Comparison of ENCODE assay signal across 18 cellular contexts in genomic region chr1:53710584-53710983, GRCh38. TPM values are rescaled to one million over a fixed set of nuclear protein-coding genes. Genes with fewer than 3 reads are reported as not detected.
DNase-seq lines count a peak whose midpoint lies in the region; ATAC-seq, FAIRE-seq and TF ChIP-seq lines count a peak whose summit lies in the region.
"Had no signal": no experiment of that assay in that cellular context is flagged by ENCODE, and none has a peak within 500 bp of the region (broad histone marks: within the 10 kb centered on the region; RNA-seq: fewer than 3 reads in every experiment).

No MANE protein-coding gene starts in this region.

- no peak overlapping the region for H3K27ac ChIP-seq in mesendoderm (ENCODE audit: low read depth, low read length)
- H3K27ac ChIP-seq: BLaER1 had no signal

- H2BK120ac ChIP-seq in mesendoderm (ENCODE audit: low read depth, low read length) = no peak overlapping the region

- H3K4me3 Mint-ChIP-seq in osteocyte (ENCODE audit: unreplicated experiment) = no peak overlapping the region
- H3K4me3 Mint-ChIP-seq: CD14-positive monocyte; CD4-positive, alpha-beta memory T cell; GM23338 had no signal

- H3K27me3 ChIP-seq in mesendoderm (ENCODE audit: insufficient read depth, low read length, poor library complexity) = no peaks in the 10 kb centered on the region
- H3K27me3 ChIP-seq: BLaER1 had no signal

- intact Hi-C loops in lower leg skin (cut with DNase I; ENCODE audit: low total_unique reads) = no loop called here

- H3K27me3 Mint-ChIP-seq in osteocyte (ENCODE audit: unreplicated experiment) = no peaks in the 10 kb centered on the region

- H3K4me1 ChIP-seq in mesendoderm (ENCODE audit: control insufficient read depth, low read depth, low read length) = peaks cover under 1% of the 10 kb centered on the region
- H3K4me1 ChIP-seq: BLaER1 had no signal

- no peak overlapping the region for H4K5ac ChIP-seq in mesendoderm (ENCODE audit: low read length)

- H3K4me1 Mint-ChIP-seq in osteocyte (ENCODE audit: unreplicated experiment) = peaks cover 30% of the 10 kb centered on the region
- H3K4me1 Mint-ChIP-seq: CD14-positive monocyte; CD4-positive, alpha-beta memory T cell had no signal

- no peak overlapping the region for H2AK5ac ChIP-seq in mesendoderm (ENCODE audit: low read length)

- H3K27ac Mint-ChIP-seq in osteocyte (ENCODE audit: unreplicated experiment) = peak overlapping the region; percentile 37
- H3K27ac Mint-ChIP-seq: CD4-positive, alpha-beta memory T cell; GM23338 had no signal

- TF ChIP-seq CTCF in fibroblast of villous mesenchyme (IDR thresholded peaks at IDR 0.05; ENCODE audit: insufficient read depth, low read depth, low read length) (no peak), osteocyte (IDR thresholded peaks at IDR 0.05) (no peak), D721Med (IDR thresholded peaks at IDR 0.05; ENCODE audit: insufficient read depth, missing control alignments) (no peak), lower leg skin (IDR thresholded peaks at IDR 0.05) (no peak)

- H3K23ac ChIP-seq in mesendoderm (ENCODE audit: low read length) = peak overlapping the region; percentile 57

- TF ChIP-seq POLR2A in lower leg skin (IDR thresholded peaks at IDR 0.05) = no peak

- no peaks in the 10 kb centered on the region for H3K79me2 ChIP-seq in mesendoderm (ENCODE audit: control insufficient read depth, insufficient read depth, low read length)

- H3K4me3 ChIP-seq in fibroblast of villous mesenchyme (ENCODE audit: low read depth, low read length) (no peak overlapping the region), mesendoderm (ENCODE audit: low read length) (no peak overlapping the region), lower leg skin (ENCODE audit: low read depth, poor library complexity, severe bottlenecking) (no peak overlapping the region)
- H3K4me3 ChIP-seq: BLaER1, GM23338 had no signal

- H3K18ac ChIP-seq in mesendoderm (ENCODE audit: low read length) = no peak overlapping the region

- H3K9me3 Mint-ChIP-seq in osteocyte (ENCODE audit: unreplicated experiment) = no peaks in the 10 kb centered on the region
- H3K9me3 Mint-ChIP-seq: CD14-positive monocyte, GM23338 had no signal

- no peak overlapping the region for H3K4me2 ChIP-seq in mesendoderm (ENCODE audit: low read length)
- H3K4me2 ChIP-seq: BLaER1, GM23338 had no signal

- H3K4ac ChIP-seq in mesendoderm (ENCODE audit: low read depth, low read length) = no peak overlapping the region

- no CpG with 5 or more reads among the region's 8 CpGs for WGBS in mesendoderm (ENCODE audit: extremely low coverage, insufficient coverage, low lambda C conversion rate)
- 78 to 82% methylated on average over 5 to 8 of the region's 8 CpGs for WGBS in lower leg skin, 2 donors

- no peak overlapping the region for H3K56ac ChIP-seq in mesendoderm (ENCODE audit: low read length)

- H3K36me3 Mint-ChIP-seq in osteocyte (ENCODE audit: unreplicated experiment) = peaks cover 8% of the 10 kb centered on the region
- H3K36me3 Mint-ChIP-seq: CD14-positive monocyte; CD4-positive, alpha-beta memory T cell had no signal

- no peak for ATAC-seq in HG03097 (IDR thresholded peaks at IDR 0.05; ENCODE audit: low FRiP score, unreplicated experiment)
- ATAC-seq: GM23338, HCT116 had no signal

- no peak for FAIRE-seq in D721Med (lab: Jason Lieb, UNC)

- H2BK5ac ChIP-seq in mesendoderm (ENCODE audit: low read length) = no peak overlapping the region

- DNase-seq in KBM-7 = peak; percentile 11
- DNase-seq in fibroblast of villous mesenchyme (ENCODE audit: low read depth) = peak; percentile 22
- DNase-seq in mesendoderm = no peak
- no peak for DNase-seq in osteocyte (ENCODE audit: extremely low spot score, unreplicated experiment)
- no peak for DNase-seq in retina
- DNase-seq in D721Med (ENCODE audit: insufficient read length, low spot score) = no peak
- no peak for DNase-seq in lower leg skin (ENCODE audit: low spot score in 2 of 2)
- DNase-seq: 8988T; CD4-positive, alpha-beta memory T cell; DMS79 treated with DMSO at 0.1 percent for 48 hours; GF-D8; H7 had no signal

- H3K79me1 ChIP-seq in mesendoderm (ENCODE audit: low read length) = peaks cover 18% of the 10 kb centered on the region

- no peaks in the 10 kb centered on the region for H3K36me3 ChIP-seq in mesendoderm (ENCODE audit: control insufficient read depth, insufficient read depth, low read length)
- H3K36me3 ChIP-seq: BLaER1 had no signal

- no peak overlapping the region for H3K9ac ChIP-seq in mesendoderm (ENCODE audit: low read length)
- H3K9ac ChIP-seq: BLaER1 had no signal

- in situ Hi-C loops in KBM-7 (cut with MboI; ENCODE audit: low pct_unique_long_range_greater_than_20kb, low sequenced_read_pairs) = no loop called here

- no peak overlapping the region for H4K8ac ChIP-seq in mesendoderm (ENCODE audit: low read depth, low read length)

- H2BK15ac ChIP-seq in mesendoderm (replicated peaks; ENCODE audit: low read depth) = no peak overlapping the region

RNA-seq across cellular contexts. Expression of gene GLIS1, which starts 28.4 kb away (rescaled TPM):
- total RNA-seq in fibroblast of villous mesenchyme (0.43 and 0.97 TPM in 2 replicates), osteocyte (38.0 and 38.3 TPM in 2 replicates), lower leg skin (1 to 10 TPM in 3 of 4 donors, under 1 TPM in 1; 0.63 to 2.4 (median 1.0) TPM)
- 2.5 TPM for polyA plus RNA-seq in mesendoderm (2013, experiment 1 of 2)
- polyA plus RNA-seq in mesendoderm (2013, experiment 2 of 2) = 2.4 TPM
- total RNA-seq: CD4-positive, alpha-beta memory T cell; HT-29 had no signal
- polyA plus RNA-seq: CD14-positive monocyte; CD4-positive, alpha-beta memory T cell had no signal

Comparison
In these comparisons a context has a peak if more than half of its experiments do, and no peak if none do; other contexts are left out.
1. DNase-seq: peak in KBM-7 (single experiment) and fibroblast of villous mesenchyme (single experiment); none in mesendoderm (single experiment), osteocyte (single experiment), retina (single experiment), D721Med (single experiment) and lower leg skin (0 of 2).
2. RNA of gene GLIS1, which starts 28.4 kb away (total RNA-seq): 38.0 to 38.3 TPM in osteocyte; 0.63 to 2.4 TPM in lower leg skin and 0.43 to 0.97 TPM in fibroblast of villous mesenchyme; every median in the first group is over 10 times any median in the second.